ENCODE assay signal across 10 cellular contexts in the genomic region with DNA sequence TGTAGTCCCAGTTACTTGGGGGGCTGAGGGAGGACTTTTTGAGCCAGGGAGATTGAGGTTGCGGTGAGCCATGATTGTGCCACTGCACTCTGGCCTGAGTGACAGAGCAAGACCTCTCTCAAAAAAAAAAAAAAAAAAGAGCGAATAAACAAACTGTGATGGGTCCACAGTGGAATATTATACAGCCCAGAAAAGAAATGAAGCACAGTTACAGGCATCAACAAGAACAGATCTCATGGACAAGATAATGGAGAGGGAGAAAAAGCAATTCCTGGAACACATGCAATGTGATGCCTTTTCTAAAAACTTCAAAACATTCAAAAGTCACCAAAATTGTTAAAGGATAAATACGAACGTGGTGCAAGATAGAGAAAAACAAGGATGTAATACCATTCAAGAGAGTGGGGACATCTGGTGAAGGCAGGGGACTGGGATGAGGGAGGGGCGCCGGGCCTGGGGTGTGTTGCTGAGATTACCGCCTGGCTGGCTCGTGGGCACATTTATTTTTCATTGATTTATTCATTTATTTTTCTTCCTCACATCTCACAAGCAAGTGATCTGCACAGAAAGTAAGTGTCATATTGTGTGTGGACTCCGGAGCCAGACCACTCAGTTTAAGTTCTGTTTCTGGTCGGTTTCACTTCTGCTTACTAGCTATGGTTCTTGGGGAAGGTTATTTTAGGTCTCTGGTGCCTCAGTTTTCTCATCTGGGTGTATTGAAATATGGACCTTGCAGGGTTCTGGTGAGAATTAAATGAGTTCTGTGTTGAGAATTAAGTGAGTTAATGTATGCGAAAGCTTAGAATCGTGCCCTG. TPM values are rescaled to one million over a fixed set of nuclear protein-coding genes. Genes with fewer than 3 reads are reported as not detected.
DNase-seq lines count a peak whose midpoint lies in the region; ATAC-seq and TF ChIP-seq lines count a peak whose summit lies in the region.
"Had no signal": no experiment of that assay in that cellular context is flagged by ENCODE, and none has a peak within 500 bp of the region (broad histone marks: within the 10 kb centered on the region; RNA-seq: fewer than 3 reads in every experiment).

No MANE protein-coding gene starts in this region.

- H3K23ac ChIP-seq in mesendoderm (ENCODE audit: low read length): no peak overlapping the region

- TF ChIP-seq CTCF in mesothelial cell of epicardium (IDR thresholded peaks at IDR 0.05; ENCODE audit: unreplicated experiment): no peak

- H3K27ac ChIP-seq in Karpas-422 (ENCODE audit: low read length) (no peak overlapping the region), mesendoderm (ENCODE audit: low read depth, low read length) (no peak overlapping the region)

- no peak overlapping the region for H2AK5ac ChIP-seq in mesendoderm (ENCODE audit: low read length)

- peak; percentile 77 for ATAC-seq in GM18861 (IDR thresholded peaks at IDR 0.05; ENCODE audit: unreplicated experiment)
- ATAC-seq in GM21723 (IDR thresholded peaks at IDR 0.05; ENCODE audit: unreplicated experiment): peak; percentile 88
- ATAC-seq in naive B cell (ENCODE audit: low read depth in 2 of 2): peak; percentile 96 to 98

- no peaks in the 10 kb centered on the region for H4K20me1 ChIP-seq in Karpas-422 (ENCODE audit: insufficient read depth, low read depth, low read length)

- H3K9me2 ChIP-seq in Karpas-422 (replicated peaks; ENCODE audit: insufficient read depth, low read length): no peaks in the 10 kb centered on the region

- H3K27me3 Mint-ChIP-seq in naive B cell (no peaks in the 10 kb centered on the region), mesothelial cell of epicardium (ENCODE audit: low read depth) (peaks cover 62% of the 10 kb centered on the region)

- no peaks in the 10 kb centered on the region for H3K79me1 ChIP-seq in mesendoderm (ENCODE audit: low read length)

- H3K27ac Mint-ChIP-seq in naive B cell (peak overlapping the region; percentile 3 to 97 (median 92)), mesothelial cell of epicardium (no peak overlapping the region)
- H3K27ac Mint-ChIP-seq: H9 had no signal

- no peaks in the 10 kb centered on the region for H3K79me2 ChIP-seq in Karpas-422 (ENCODE audit: low read length)
- H3K79me2 ChIP-seq in mesendoderm (ENCODE audit: control insufficient read depth, insufficient read depth, low read length): no peaks in the 10 kb centered on the region

- no peak overlapping the region for H2AFZ ChIP-seq in Karpas-422 (ENCODE audit: low read length)

- no peak overlapping the region for H4K8ac ChIP-seq in mesendoderm (ENCODE audit: low read depth, low read length)

- H3K4me3 Mint-ChIP-seq in naive B cell (peak overlapping the region in 7 of 8 donors; percentile 31 to 88 (median 64)), mesothelial cell of epicardium (no peak overlapping the region)
- H3K4me3 Mint-ChIP-seq: H9 had no signal

- no peak overlapping the region for H3K56ac ChIP-seq in mesendoderm (ENCODE audit: low read length)

- H3K4me1 ChIP-seq in Karpas-422 (ENCODE audit: low read length) (peaks cover 7% of the 10 kb centered on the region), mesendoderm (ENCODE audit: control insufficient read depth, low read depth, low read length) (no peaks in the 10 kb centered on the region)

- H3K4me2 ChIP-seq in Karpas-422 (ENCODE audit: low read depth, low read length, poor library complexity, severe bottlenecking) (no peak overlapping the region), mesendoderm (ENCODE audit: low read length) (no peak overlapping the region)

- peaks cover 0 to 20% of the 10 kb centered on the region in 2 donors for H3K36me3 Mint-ChIP-seq in naive B cell
- no peaks in the 10 kb centered on the region for H3K36me3 Mint-ChIP-seq in mesothelial cell of epicardium

- no peak overlapping the region for H2BK120ac ChIP-seq in mesendoderm (ENCODE audit: low read depth, low read length)

- no peaks in the 10 kb centered on the region for H3K9me3 ChIP-seq in Karpas-422 (ENCODE audit: low read length)

- H3K9me3 Mint-ChIP-seq in naive B cell: no peaks in the 10 kb centered on the region
- no peaks in the 10 kb centered on the region for H3K9me3 Mint-ChIP-seq in mesothelial cell of epicardium
- H3K9me3 Mint-ChIP-seq: H9 had no signal

- no peak overlapping the region for H3K4me3 ChIP-seq in Karpas-422 (ENCODE audit: low read length)
- H3K4me3 ChIP-seq in mesendoderm (ENCODE audit: low read length): no peak overlapping the region

- H3K4ac ChIP-seq in mesendoderm (ENCODE audit: low read depth, low read length): no peak overlapping the region

- no peak overlapping the region for H4K5ac ChIP-seq in mesendoderm (ENCODE audit: low read length)

- WGBS in mesendoderm (ENCODE audit: extremely low coverage, insufficient coverage, low lambda C conversion rate): no CpG with 5 or more reads among the region's 12 CpGs

- DNase-seq in Karpas-422: peak; percentile 78
- DNase-seq in naive B cell: peak; percentile 75
- no peak for DNase-seq in mesendoderm
- no peak for DNase-seq in islet precursor cell
- DNase-seq in NCI-H82 treated with DMSO at 0.1 percent for 48 hours (lab: John Stamatoyannopoulos, UW; ENCODE audit: unreplicated experiment): no peak
- DNase-seq in mesothelial cell of epicardium (ENCODE audit: low spot score in 2 of 2, unreplicated experiment in 2 of 2): no peak
- DNase-seq: activated CD4-positive, alpha-beta T cell treated with anti-CD3 and anti-CD28 coated beads for 48 hours; H9 had no signal

- H3K4me1 Mint-ChIP-seq in naive B cell (peaks cover 52 to 73% (median 73%) of the 10 kb centered on the region in 3 donors), mesothelial cell of epicardium (peaks cover 9% of the 10 kb centered on the region)

- no peak overlapping the region for H2BK5ac ChIP-seq in mesendoderm (ENCODE audit: low read length)

- no peaks in the 10 kb centered on the region for H3K36me3 ChIP-seq in Karpas-422 (ENCODE audit: insufficient read depth, low read length)
- H3K36me3 ChIP-seq in mesendoderm (ENCODE audit: control insufficient read depth, insufficient read depth, low read length): no peaks in the 10 kb centered on the region

- H3K18ac ChIP-seq in mesendoderm (ENCODE audit: low read length): no peak overlapping the region

- H3K9ac ChIP-seq in Karpas-422 (ENCODE audit: low read length): no peak overlapping the region
- no peak overlapping the region for H3K9ac ChIP-seq in mesendoderm (ENCODE audit: low read length)

- H3K27me3 ChIP-seq in Karpas-422 (ENCODE audit: low read length) (no peaks in the 10 kb centered on the region), mesendoderm (ENCODE audit: insufficient read depth, low read length, poor library complexity) (no peaks in the 10 kb centered on the region)

- H2BK15ac ChIP-seq in mesendoderm (replicated peaks; ENCODE audit: low read depth): no peak overlapping the region

RNA-seq across cellular contexts. Expression of gene ABCG1, which starts 30.1 kb away (rescaled TPM):
- not detected in 2 replicates for total RNA-seq in Karpas-422 (2014; rRNA removed; shearing (Covaris generic); ENCODE audit: low replicate concordance)
- polyA plus RNA-seq in naive B cell (ENCODE audit: low read depth in 6 of 6): 10 to 100 TPM; 20.7 to 34.3 (median 25.1) TPM
- 0.21 TPM for polyA plus RNA-seq in mesendoderm (2013, experiment 1 of 2)
- 0.27 TPM for polyA plus RNA-seq in mesendoderm (2013, experiment 2 of 2)
- total RNA-seq in mesothelial cell of epicardium: 4.2 to 4.4 TPM (median 4.3 TPM) in 3 replicates

Comparison
In these comparisons a context has a peak if more than half of its experiments do, and no peak if none do; other contexts are left out.
1. DNase-seq: peak in Karpas-422 (single experiment) and naive B cell (single experiment); none in mesendoderm (single experiment), islet precursor cell (single experiment), NCI-H82 treated with DMSO at 0.1 percent for 48 hours (single experiment) and mesothelial cell of epicardium (0 of 2).
2. Peak in every context shown above with its lines, with median percentiles within 50 percentile points of each other: ATAC-seq.